ENCODE assay signal across 1 cellular context in genomic region chr16:88656291-88656980, GRCh38.
TF ChIP-seq lines count a peak whose summit lies in the region.

No MANE protein-coding gene starts in this region.

TF ChIP-seq in K562, 482 proteins besides CTCF, POLR2A, EP300 and RAD21:
- TF ChIP-seq EWSR1 (IDR thresholded peaks at IDR 0.05; ENCODE audit: borderline replicate concordance, low read depth, partially characterized antibody) (no peak), E2F3 (CRISPR knock-in tag; IDR thresholded peaks at IDR 0.05) (no peak), PCBP1 (IDR thresholded peaks at IDR 0.05; ENCODE audit: low read depth, low read length, poor library complexity, severe bottlenecking) (peak; percentile 10), ZFP1 (CRISPR knock-in tag; IDR thresholded peaks at IDR 0.05) (no peak), SMARCB1 (IDR thresholded peaks at IDR 0.05; ENCODE audit: insufficient read length, low read depth) (no peak), CBX8 (IDR thresholded peaks at IDR 0.05; ENCODE audit: borderline replicate concordance, extremely low read depth, low read depth, low read length, poor library complexity, severe bottlenecking) (no peak)
- TF ChIP-seq, protein P1, sequence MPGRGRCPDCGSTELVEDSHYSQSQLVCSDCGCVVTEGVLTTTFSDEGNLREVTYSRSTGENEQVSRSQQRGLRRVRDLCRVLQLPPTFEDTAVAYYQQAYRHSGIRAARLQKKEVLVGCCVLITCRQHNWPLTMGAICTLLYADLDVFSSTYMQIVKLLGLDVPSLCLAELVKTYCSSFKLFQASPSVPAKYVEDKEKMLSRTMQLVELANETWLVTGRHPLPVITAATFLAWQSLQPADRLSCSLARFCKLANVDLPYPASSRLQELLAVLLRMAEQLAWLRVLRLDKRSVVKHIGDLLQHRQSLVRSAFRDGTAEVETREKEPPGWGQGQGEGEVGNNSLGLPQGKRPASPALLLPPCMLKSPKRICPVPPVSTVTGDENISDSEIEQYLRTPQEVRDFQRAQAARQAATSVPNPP (IDR thresholded peaks at IDR 0.05; ENCODE audit: borderline replicate concordance, insufficient read depth, insufficient read length): no peak
